In genomic region chr5:172186114-172186695, GRCh38 we compare ENCODE assay signal across 9 cellular contexts. TPM values are rescaled to one million over a fixed set of nuclear protein-coding genes. Genes with fewer than 3 reads are reported as not detected.
DNase-seq lines count a peak whose midpoint lies in the region; ATAC-seq and TF ChIP-seq lines count a peak whose summit lies in the region.
"Had no signal": no experiment of that assay in that cellular context is flagged by ENCODE, and none has a peak within 500 bp of the region (broad histone marks: within the 10 kb centered on the region; RNA-seq: fewer than 3 reads in every experiment).

No MANE protein-coding gene starts in this region.

- no peaks in the 10 kb centered on the region for H3K9me2 ChIP-seq in OCI-LY7 (ENCODE audit: insufficient read depth, low read length)

- peaks cover 8% of the 10 kb centered on the region; the same call in 1 of the 2 replicates for H3K4me1 ChIP-seq in Caco-2
- peaks cover 26% of the 10 kb centered on the region for H3K4me1 ChIP-seq in OCI-LY7 (ENCODE audit: insufficient read depth, low read length, poor library complexity, severe bottlenecking)
- peaks cover 7% of the 10 kb centered on the region for H3K4me1 ChIP-seq in endodermal cell (ENCODE audit: control insufficient read depth, insufficient read depth, low read length)
- H3K4me1 ChIP-seq in osteoblast (ENCODE audit: insufficient read depth, low read length) = peaks cover 12% of the 10 kb centered on the region

- H3K9me3 ChIP-seq in Caco-2 (peaks cover 7% of the 10 kb centered on the region; the same call in 1 of the 2 replicates), OCI-LY7 (ENCODE audit: low read length) (no peaks in the 10 kb centered on the region), endodermal cell (ENCODE audit: control insufficient read depth, low read length) (no peaks in the 10 kb centered on the region), osteoblast (ENCODE audit: low read depth, low read length) (no peaks in the 10 kb centered on the region)

- H3K79me2 ChIP-seq in OCI-LY7 (ENCODE audit: insufficient read depth, low read depth, low read length) = peaks cover 59% of the 10 kb centered on the region
- peaks cover 61% of the 10 kb centered on the region for H3K79me2 ChIP-seq in osteoblast (ENCODE audit: insufficient read depth, low read length)

- H3K4me2 ChIP-seq in OCI-LY7 (ENCODE audit: low read length) (peak overlapping the region; percentile 93), osteoblast (ENCODE audit: insufficient read depth, low read length) (peak overlapping the region; percentile 86)

- H3K9me3 Mint-ChIP-seq in Caco-2 (ENCODE audit: unreplicated experiment) (no peaks in the 10 kb centered on the region), endodermal cell (no peaks in the 10 kb centered on the region)

- no peak overlapping the region for H3K4me3 ChIP-seq in Caco-2 (ENCODE audit: low read depth, low read length)
- peak overlapping the region; percentile 97 for H3K4me3 ChIP-seq in OCI-LY7 (ENCODE audit: low read depth, low read length, poor library complexity, severe bottlenecking)
- peak overlapping the region; percentile 89 for H3K4me3 ChIP-seq in endodermal cell (ENCODE audit: low read length)
- peak overlapping the region; percentile 98 for H3K4me3 ChIP-seq in osteoblast (ENCODE audit: insufficient read depth, low read length)

- intact Hi-C loops in Caco-2 (cut with micrococcal nuclease; ENCODE audit: unreplicated experiment) (loop anchor here (5.0 kb wide), 2 partner anchors 44 to 274 kb away; no protein-coding TSS in a partner anchor), OCI-LY7 (cut with micrococcal nuclease; ENCODE audit: unreplicated experiment) (loop anchor here (5.0 kb wide), 2 partner anchors 179 to 274 kb away; partner anchors contain the start of gene FBXW11)

- no peak overlapping the region for H2AFZ ChIP-seq in OCI-LY7 (ENCODE audit: low read length)
- H2AFZ ChIP-seq in osteoblast (ENCODE audit: low read length) = no peak overlapping the region

- 92 to 94% methylated on average over 11 to 13 of the region's 13 CpGs for WGBS in endodermal cell (ENCODE audit: insufficient coverage in 1 of 2, insufficient read length in 1 of 2), 2 experiments

- H3K36me3 ChIP-seq in Caco-2 (ENCODE audit: control insufficient read depth, insufficient read depth, low read length) (no peaks in the 10 kb centered on the region), OCI-LY7 (ENCODE audit: insufficient read depth, low read length) (peaks cover 39% of the 10 kb centered on the region), endodermal cell (ENCODE audit: control insufficient read depth, insufficient read depth, low read length) (no peaks in the 10 kb centered on the region), osteoblast (ENCODE audit: insufficient read depth, low read length) (peaks cover 15% of the 10 kb centered on the region)

- H3K27ac ChIP-seq in OCI-LY7 (ENCODE audit: low read depth, low read length, poor library complexity, severe bottlenecking) (no peak overlapping the region), endodermal cell (ENCODE audit: low read depth, low read length) (no peak overlapping the region), osteoblast (ENCODE audit: low read depth, low read length) (no peak overlapping the region)

- TF ChIP-seq CTCF in Caco-2 (IDR thresholded peaks at IDR 0.05; ENCODE audit: insufficient read depth in 1 of 2, low read depth in 1 of 2, low read length in 1 of 2, severe bottlenecking in 1 of 2, unreplicated experiment in 1 of 2) (no peak), OCI-LY7 (conservative IDR thresholded peaks at IDR 0.05; ENCODE audit: low read length) (no peak), endodermal cell (conservative IDR thresholded peaks at IDR 0.05) (no peak), osteoblast (IDR thresholded peaks at IDR 0.05; ENCODE audit: extremely low read depth, low read depth, low read length) (no peak)

- POLR2A ChIA-PET in Caco-2 (lab: Charles Lee) = interaction anchor here (0.6 kb wide), 3 partner anchors 40 to 799 kb away, joined by 3 to 7 read pairs (median 4); no protein-coding TSS in a partner anchor
- POLR2A ChIA-PET in OCI-LY7 (lab: Charles Lee) = interaction anchor here (0.6 to 2.4 kb wide), 15 partner anchors 8 to 1601 kb away, joined by 3 to 39 read pairs (median 4); partner anchors contain the start of gene UBTD2

- CTCF ChIA-PET in Caco-2 (lab: Charles Lee) (interaction anchor here (1.0 to 1.1 kb wide), 2 partner anchors 24 to 127 kb away, joined by 4 to 5 read pairs; no protein-coding TSS in a partner anchor), OCI-LY7 (lab: Charles Lee; ENCODE audit: unreplicated experiment) (interaction anchor here (0.7 to 1.3 kb wide), 5 partner anchors 10 to 96 kb away, joined by 3 to 6 read pairs (median 3); no protein-coding TSS in a partner anchor)

- H3K4me1 Mint-ChIP-seq in Caco-2 (ENCODE audit: low read depth, unreplicated experiment) (no peaks in the 10 kb centered on the region), endodermal cell (peaks cover 16% of the 10 kb centered on the region)

- H3K36me3 Mint-ChIP-seq in Caco-2 (ENCODE audit: insufficient read depth, unreplicated experiment) (peaks cover 17% of the 10 kb centered on the region), endodermal cell (ENCODE audit: low read depth) (peaks cover 2% of the 10 kb centered on the region)

- no peak overlapping the region for H3K9ac ChIP-seq in endodermal cell (ENCODE audit: extremely low read depth, low read length, poor library complexity, severe bottlenecking)

- no peak for ATAC-seq in HG03460 (IDR thresholded peaks at IDR 0.05; ENCODE audit: unreplicated experiment)

- H3K27ac Mint-ChIP-seq in Caco-2 (ENCODE audit: unreplicated experiment) = no peak overlapping the region
- H3K27ac Mint-ChIP-seq in endodermal cell = no peak overlapping the region

- H4K20me1 ChIP-seq in OCI-LY7 (ENCODE audit: insufficient read depth, low read length) (peaks cover 3% of the 10 kb centered on the region; the same call in 1 of the 2 replicates), osteoblast (ENCODE audit: insufficient read depth, low read length) (peaks cover 9% of the 10 kb centered on the region)

- DNase-seq in Caco-2 (no peak), OCI-LY7 (ENCODE audit: low spot score) (no peak), endodermal cell (no peak), osteoblast (ENCODE audit: insufficient read length, low spot score, missing footprints) (no peak), DMS53 treated with DMSO at 0.1 percent for 48 hours (lab: John Stamatoyannopoulos, UW; ENCODE audit: unreplicated experiment) (no peak), AML-193 (lab: John Stamatoyannopoulos, UW) (no peak), NCI-H82 (lab: John Stamatoyannopoulos, UW) (no peak)

- H3K27me3 Mint-ChIP-seq in Caco-2 (ENCODE audit: insufficient read depth, unreplicated experiment) = peaks cover 3% of the 10 kb centered on the region
- H3K27me3 Mint-ChIP-seq in endodermal cell (ENCODE audit: insufficient read depth) = peaks cover 17% of the 10 kb centered on the region

- BruUV-seq in Caco-2 (replicated peaks; lab: Mats Ljungman, UMichigan) = no TSS peak
- BruUV-seq in OCI-LY7 (replicated peaks; lab: Mats Ljungman, UMichigan) = no TSS peak

- H3K27me3 ChIP-seq in Caco-2 (replicated peaks; ENCODE audit: control insufficient read depth, insufficient read depth, low read length) = no peaks in the 10 kb centered on the region
- no peaks in the 10 kb centered on the region for H3K27me3 ChIP-seq in endodermal cell (ENCODE audit: control insufficient read depth, insufficient read depth, low read length, poor library complexity, severe bottlenecking)
- H3K27me3 ChIP-seq in osteoblast (ENCODE audit: insufficient read depth, low read length) = no peaks in the 10 kb centered on the region

- peak overlapping the region; percentile 98 for H3K4me3 Mint-ChIP-seq in Caco-2 (ENCODE audit: unreplicated experiment)
- peak overlapping the region; percentile 79 for H3K4me3 Mint-ChIP-seq in endodermal cell

RNA-seq across cellular contexts. Expression of gene STK10, which starts 1.8 kb away (rescaled TPM):
- total RNA-seq in Caco-2 (2022) (10.3 and 15.6 TPM in 2 replicates), OCI-LY7 (2022) (89.7 and 95.9 TPM in 2 replicates), endodermal cell (10 to 100 TPM; 14.3 to 17.9 TPM), osteoblast (27.1 and 32.7 TPM in 2 replicates)
- total RNA-seq in OCI-LY7 (2014; rRNA removed; shearing (Covaris generic)) = 53.1 and 53.7 TPM in 2 replicates
- polyA plus RNA-seq in endodermal cell (2013, experiment 1 of 2) = 6.8 TPM
- polyA plus RNA-seq in endodermal cell (2013, experiment 2 of 2) = 8.1 TPM

RNA-seq across cellular contexts. Expression of gene EFCAB9, which starts 7.8 kb away (rescaled TPM):
- not detected in 2 replicates for total RNA-seq in Caco-2 (2022)
- total RNA-seq in OCI-LY7 (2014; rRNA removed; shearing (Covaris generic)) = not detected in 2 replicates
- total RNA-seq in OCI-LY7 (2022) = not detected in 2 replicates
- total RNA-seq in endodermal cell = not detected
- polyA plus RNA-seq in endodermal cell (2013, experiment 1 of 2) = 0.36 TPM
- polyA plus RNA-seq in endodermal cell (2013, experiment 2 of 2) = not detected
- total RNA-seq in osteoblast = not detected in 2 replicates
- total RNA-seq: posterior vena cava had no signal
